Comparison of ENCODE assay signal across 7 cellular contexts in genomic region chr13:64529874-64530485, GRCh38.
A peak's percentile ranks its signal among the peaks of the same experiment; 100 is the strongest.
DNase-seq lines count a peak whose midpoint lies in the region; ATAC-seq lines count a peak whose summit lies in the region.

No MANE protein-coding gene starts in this region.

- no peak overlapping the region for H2AFZ ChIP-seq in mesenchymal stem cell (ENCODE audit: low read depth, low read length)

- H3K23ac ChIP-seq in mesenchymal stem cell (ENCODE audit: low read length in 2 of 2), result no peak overlapping the region

- H3K4me1 ChIP-seq in adipocyte (ENCODE audit: control insufficient read depth, insufficient read depth, low read length) (no peaks in the 10 kb centered on the region), mesenchymal stem cell (ENCODE audit: control insufficient read depth, insufficient read depth, low read depth, low read length) (no peaks in the 10 kb centered on the region)

- H2BK120ac ChIP-seq in mesenchymal stem cell (ENCODE audit: low read depth, low read length), result no peak overlapping the region

- ATAC-seq in HG02885 (IDR thresholded peaks at IDR 0.05; ENCODE audit: poor library complexity, unreplicated experiment) (peak; percentile 72), HG03565 (IDR thresholded peaks at IDR 0.05; ENCODE audit: unreplicated experiment) (no peak)

- H3K4me2 ChIP-seq in mesenchymal stem cell (ENCODE audit: low read length, poor library complexity, severe bottlenecking), result no peak overlapping the region

- H4K91ac ChIP-seq in mesenchymal stem cell (ENCODE audit: low read length), result no peak overlapping the region

- no peak overlapping the region for H3K27ac ChIP-seq in mesenchymal stem cell (ENCODE audit: low read length, poor library complexity, severe bottlenecking)

- H3K9ac ChIP-seq in adipocyte (ENCODE audit: low read length), result no peak overlapping the region
- H3K9ac ChIP-seq in mesenchymal stem cell (ENCODE audit: low read length), result no peak overlapping the region

- H2BK15ac ChIP-seq in mesenchymal stem cell (ENCODE audit: low read depth, poor library complexity, severe bottlenecking), result no peak overlapping the region

- no peak overlapping the region for H3K18ac ChIP-seq in mesenchymal stem cell (ENCODE audit: low read depth in 1 of 2, low read length in 2 of 2)

- DNase-seq in ELR (ENCODE audit: low read depth) (peak; percentile 48), adipocyte (ENCODE audit: low read depth) (peak; percentile 15), mesenchymal stem cell (peak; percentile 7), NCI-H1436 (lab: John Stamatoyannopoulos, UW) (no peak), NK-92 (lab: John Stamatoyannopoulos, UW; ENCODE audit: unreplicated experiment) (no peak)

- H3K9me3 ChIP-seq in adipocyte (ENCODE audit: control insufficient read depth, low read length) (no peaks in the 10 kb centered on the region), mesenchymal stem cell (ENCODE audit: control insufficient read depth, low read length) (no peaks in the 10 kb centered on the region)

- H3K14ac ChIP-seq in mesenchymal stem cell (ENCODE audit: low read length in 2 of 2), result no peak overlapping the region

- no peak overlapping the region for H2BK5ac ChIP-seq in mesenchymal stem cell (ENCODE audit: low read depth, low read length, poor library complexity, severe bottlenecking)

- H3K4me3 ChIP-seq in adipocyte (ENCODE audit: low read length), result no peak overlapping the region
- no peak overlapping the region for H3K4me3 ChIP-seq in mesenchymal stem cell (ENCODE audit: insufficient read depth in 1 of 2, low read depth in 1 of 2, low read length in 2 of 2)

- H2AK5ac ChIP-seq in mesenchymal stem cell (ENCODE audit: low read length, severe bottlenecking), result no peak overlapping the region

- H2BK12ac ChIP-seq in mesenchymal stem cell (ENCODE audit: low read length in 2 of 2), result no peak overlapping the region

- no peaks in the 10 kb centered on the region for H3K27me3 ChIP-seq in adipocyte (replicated peaks; ENCODE audit: control insufficient read depth, insufficient read depth, low read length)
- no peaks in the 10 kb centered on the region for H3K27me3 ChIP-seq in mesenchymal stem cell (ENCODE audit: control insufficient read depth in 1 of 2, insufficient read depth in 1 of 2, low read length in 2 of 2)

- H4K8ac ChIP-seq in mesenchymal stem cell (ENCODE audit: low read length), result no peak overlapping the region

- no peak overlapping the region for H3K4ac ChIP-seq in mesenchymal stem cell (ENCODE audit: low read depth in 1 of 2, low read length in 2 of 2)

- 75% methylated on average over 2 of the region's 2 CpGs for WGBS in mesenchymal stem cell

- H3K79me1 ChIP-seq in mesenchymal stem cell (replicated peaks; ENCODE audit: low read length, poor library complexity, severe bottlenecking), result no peaks in the 10 kb centered on the region

- H3K36me3 ChIP-seq in adipocyte (ENCODE audit: control insufficient read depth, insufficient read depth, low read length, severe bottlenecking) (no peaks in the 10 kb centered on the region), mesenchymal stem cell (ENCODE audit: control insufficient read depth in 1 of 2, insufficient read depth in 2 of 2, low read depth in 1 of 2, low read length in 2 of 2) (no peaks in the 10 kb centered on the region)

Comparison
In these comparisons a context has a peak if more than half of its experiments do, and no peak if none do; other contexts are left out.
1. DNase-seq: peak in ELR (single experiment), adipocyte (single experiment) and mesenchymal stem cell (single experiment); none in NCI-H1436 (single experiment) and NK-92 (single experiment).